17 cellular contexts compared by ENCODE assay signal in the genomic region with DNA sequence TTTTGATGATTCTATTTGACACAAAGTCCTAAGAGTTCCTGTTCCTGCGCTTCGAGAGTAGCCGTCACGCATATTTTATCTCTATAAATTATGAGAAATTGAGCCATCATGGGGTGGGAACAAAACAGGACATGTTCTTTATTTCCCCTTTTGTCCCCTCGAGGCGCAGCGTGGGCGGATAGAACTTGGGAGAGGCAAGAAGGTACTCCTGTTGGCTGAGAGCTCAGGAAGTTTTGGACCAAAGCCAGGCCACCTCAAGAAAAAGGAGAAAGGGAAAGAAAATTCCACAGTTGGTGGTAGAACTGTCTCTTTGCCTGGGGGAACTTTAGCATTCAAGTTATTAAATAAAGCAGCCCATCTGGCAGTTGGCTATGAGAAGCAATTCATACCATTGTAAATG.
DNase-seq lines count a peak whose midpoint lies in the region; ATAC-seq and TF ChIP-seq lines count a peak whose summit lies in the region.
"Had no signal": no experiment of that assay in that cellular context is flagged by ENCODE, and none has a peak within 500 bp of the region (broad histone marks: within the 10 kb centered on the region; RNA-seq: fewer than 3 reads in every experiment).

No MANE protein-coding gene starts in this region.

- TF ChIP-seq CTCF in MCF 10A (IDR thresholded peaks at IDR 0.05; ENCODE audit: unreplicated experiment) (no peak), lung (IDR thresholded peaks at IDR 0.05; ENCODE audit: control extremely low read depth, extremely low read depth) (no peak)

- peak overlapping the region; percentile 31 for H3K27ac Mint-ChIP-seq in MCF 10A (ENCODE audit: low read depth, unreplicated experiment)
- H3K27ac Mint-ChIP-seq in activated CD8-positive, alpha-beta T cell treated with anti-CD3 and anti-CD28 coated beads, Interleukin-2, amount 10 ng/mL, durations not matched to agents 7 days and 5 days = no peak overlapping the region
- no peak overlapping the region for H3K27ac Mint-ChIP-seq in stimulated activated effector memory CD8-positive, alpha-beta T cell treated with anti-CD3 and anti-CD28 coated beads, Interleukin-12 subunit alpha, Interleukin-12 subunit beta, amount 100 ng/mL, for 72 hours
- H3K27ac Mint-ChIP-seq: HFFc6 had no signal

- H3K4me1 Mint-ChIP-seq in MCF 10A (ENCODE audit: insufficient read depth, unreplicated experiment) = no peaks in the 10 kb centered on the region
- no peaks in the 10 kb centered on the region for H3K4me1 Mint-ChIP-seq in activated CD8-positive, alpha-beta T cell treated with anti-CD3 and anti-CD28 coated beads, Interleukin-2, amount 10 ng/mL, durations not matched to agents 7 days and 5 days (ENCODE audit: low read depth)
- H3K4me1 Mint-ChIP-seq in stimulated activated effector memory CD8-positive, alpha-beta T cell treated with anti-CD3 and anti-CD28 coated beads, Interleukin-12 subunit alpha, Interleukin-12 subunit beta, amount 100 ng/mL, for 72 hours = no peaks in the 10 kb centered on the region

- H3K4me3 ChIP-seq in lung = no peak overlapping the region
- H3K4me3 ChIP-seq: PC-9 had no signal

- peak overlapping the region; percentile 28 for H3K4me3 Mint-ChIP-seq in MCF 10A (ENCODE audit: unreplicated experiment)
- H3K4me3 Mint-ChIP-seq in activated CD8-positive, alpha-beta T cell treated with anti-CD3 and anti-CD28 coated beads, Interleukin-2, amount 10 ng/mL, durations not matched to agents 7 days and 5 days = no peak overlapping the region
- no peak overlapping the region for H3K4me3 Mint-ChIP-seq in stimulated activated effector memory CD8-positive, alpha-beta T cell treated with anti-CD3 and anti-CD28 coated beads, Interleukin-12 subunit alpha, Interleukin-12 subunit beta, amount 100 ng/mL, for 72 hours
- H3K4me3 Mint-ChIP-seq: HFFc6 had no signal

- H3K4me1 ChIP-seq in lung (ENCODE audit: control insufficient read depth in 2 of 2, insufficient read depth in 2 of 2, low read length in 2 of 2) = no peaks in the 10 kb centered on the region

- H3K36me3 ChIP-seq in lung (ENCODE audit: control insufficient read depth in 2 of 2, insufficient read depth in 2 of 2, low read length in 2 of 2) = no peaks in the 10 kb centered on the region

- no peak overlapping the region for H3K27ac ChIP-seq in lung (ENCODE audit: low read depth in 1 of 2, low read length in 1 of 2)
- H3K27ac ChIP-seq: PC-9 had no signal

- no TSS peak for BruUV-seq in MCF 10A (replicated peaks; lab: Mats Ljungman, UMichigan)

- CTCF ChIA-PET in MCF 10A (lab: Yijun Ruan, JAX) = no interaction called here
- CTCF ChIA-PET in activated CD8-positive, alpha-beta T cell treated with anti-CD3 and anti-CD28 coated beads, Interleukin-2, amount 10 ng/mL, durations not matched to agents 7 days and 5 days (lab: Charles Lee) = no interaction called here

- ATAC-seq in lung (ENCODE audit: insufficient read depth, low FRiP score) = no peak
- ATAC-seq in activated CD8-positive, alpha-beta T cell treated with anti-CD3 and anti-CD28 coated beads, Interleukin-2, amount 10 ng/mL, durations not matched to agents 7 days and 5 days = no peak
- no peak for ATAC-seq in stimulated activated effector memory CD8-positive, alpha-beta T cell treated with anti-CD3 and anti-CD28 coated beads, Interleukin-12 subunit alpha, Interleukin-12 subunit beta, amount 100 ng/mL, for 72 hours

- no peaks in the 10 kb centered on the region for H3K27me3 ChIP-seq in lung (ENCODE audit: control insufficient read depth, insufficient read depth)

- H3K36me3 Mint-ChIP-seq in MCF 10A (ENCODE audit: insufficient read depth, unreplicated experiment) = no peaks in the 10 kb centered on the region
- H3K36me3 Mint-ChIP-seq in activated CD8-positive, alpha-beta T cell treated with anti-CD3 and anti-CD28 coated beads, Interleukin-2, amount 10 ng/mL, durations not matched to agents 7 days and 5 days (ENCODE audit: low read depth) = no peaks in the 10 kb centered on the region
- H3K36me3 Mint-ChIP-seq in stimulated activated effector memory CD8-positive, alpha-beta T cell treated with anti-CD3 and anti-CD28 coated beads, Interleukin-12 subunit alpha, Interleukin-12 subunit beta, amount 100 ng/mL, for 72 hours = no peaks in the 10 kb centered on the region

- intact Hi-C loops in MCF 10A (cut with micrococcal nuclease) = no loop called here

- H3K9me3 ChIP-seq in lung (ENCODE audit: control insufficient read depth in 2 of 2, insufficient read depth in 1 of 2, low read length in 1 of 2) = peaks cover 0 to 2% of the 10 kb centered on the region in 2 donors

- WGBS in lung, 2 donors = 67 to 71% methylated on average over 8 of the region's 8 CpGs

- POLR2A ChIA-PET in MCF 10A (lab: Yijun Ruan, JAX) = interaction anchor here (1.0 kb wide), 1 partner anchor 146 kb away, joined by 4 read pairs; no protein-coding TSS in a partner anchor
- POLR2A ChIA-PET in activated CD8-positive, alpha-beta T cell treated with anti-CD3 and anti-CD28 coated beads, Interleukin-2, amount 10 ng/mL, durations not matched to agents 7 days and 5 days (lab: Charles Lee) = no interaction called here

- H3K27me3 Mint-ChIP-seq in MCF 10A (ENCODE audit: insufficient read depth, unreplicated experiment) = no peaks in the 10 kb centered on the region
- H3K27me3 Mint-ChIP-seq in activated CD8-positive, alpha-beta T cell treated with anti-CD3 and anti-CD28 coated beads, Interleukin-2, amount 10 ng/mL, durations not matched to agents 7 days and 5 days (ENCODE audit: low read depth) = no peaks in the 10 kb centered on the region

- H3K9me3 Mint-ChIP-seq in MCF 10A (ENCODE audit: unreplicated experiment) = peaks cover 11% of the 10 kb centered on the region
- peaks cover 1% of the 10 kb centered on the region for H3K9me3 Mint-ChIP-seq in activated CD8-positive, alpha-beta T cell treated with anti-CD3 and anti-CD28 coated beads, Interleukin-2, amount 10 ng/mL, durations not matched to agents 7 days and 5 days (ENCODE audit: insufficient read depth)
- peaks cover 12% of the 10 kb centered on the region for H3K9me3 Mint-ChIP-seq in stimulated activated effector memory CD8-positive, alpha-beta T cell treated with anti-CD3 and anti-CD28 coated beads, Interleukin-12 subunit alpha, Interleukin-12 subunit beta, amount 100 ng/mL, for 72 hours

- DNase-seq in DMS79 (lab: John Stamatoyannopoulos, UW) (peak; percentile 7), NCI-H69 (lab: John Stamatoyannopoulos, UW) (peak; percentile 96), MCF 10A (ENCODE audit: unreplicated experiment) (peak; percentile 78), lung (ENCODE audit: low spot score) (peak; percentile 9), NCI-H226 (no peak)
- no peak for DNase-seq in activated CD8-positive, alpha-beta T cell treated with anti-CD3 and anti-CD28 coated beads, Interleukin-2, amount 10 ng/mL, durations not matched to agents 7 days and 5 days
- no peak for DNase-seq in stimulated activated effector memory CD8-positive, alpha-beta T cell treated with anti-CD3 and anti-CD28 coated beads, Interleukin-12 subunit alpha, Interleukin-12 subunit beta, amount 100 ng/mL, for 72 hours (ENCODE audit: low spot score in 2 of 2)
- DNase-seq: C1 segment of cervical spinal cord, H7, HFFc6, KG1, MV-4-11, NCI-H1930, NCI-H2171, NCI-H526 treated with DMSO at 0.1 percent for 48 hours, PC-9, SW 1271 had no signal

Comparison
In these comparisons a context has a peak if more than half of its experiments do, and no peak if none do; other contexts are left out.
1. DNase-seq: peak in DMS79 (single experiment), NCI-H69 (single experiment), MCF 10A (single experiment) and lung (single experiment); none in activated CD8-positive, alpha-beta T cell treated with anti-CD3 and anti-CD28 coated beads, Interleukin-2, amount 10 ng/mL, durations not matched to agents 7 days and 5 days (single experiment), NCI-H226 (single experiment) and stimulated activated effector memory CD8-positive, alpha-beta T cell treated with anti-CD3 and anti-CD28 coated beads, Interleukin-12 subunit alpha, Interleukin-12 subunit beta, amount 100 ng/mL, for 72 hours (0 of 2).